20 cellular contexts compared by ENCODE assay signal in genomic region chr17:35299108-35299507, GRCh38. TPM values are rescaled to one million over a fixed set of nuclear protein-coding genes. Genes with fewer than 3 reads are reported as not detected.
DNase-seq lines count a peak whose midpoint lies in the region; ATAC-seq, FAIRE-seq and TF ChIP-seq lines count a peak whose summit lies in the region.
"Had no signal": no experiment of that assay in that cellular context is flagged by ENCODE, and none has a peak within 500 bp of the region (broad histone marks: within the 10 kb centered on the region; RNA-seq: fewer than 3 reads in every experiment).

No MANE protein-coding gene starts in this region.

- peak; percentile 4 for DNase-seq in GDM1 (lab: John Stamatoyannopoulos, UW)
- DNase-seq in PC-3, result peak; percentile 81
- DNase-seq in keratinocyte (ENCODE audit: low read depth, low spot score), result peak; percentile 32
- peak; percentile 28 for DNase-seq in small intestine
- DNase-seq in naive thymus-derived CD4-positive, alpha-beta T cell, result no peak
- DNase-seq in stimulated activated CD4-positive, alpha-beta T cell treated with anti-CD3 and anti-CD28 coated beads, Interleukin-2, amount 100 ng/mL, for 24 hours, result no peak
- DNase-seq: activated CD4-positive, alpha-beta T cell treated with anti-CD3 and anti-CD28 coated beads for 36 hours; activated CD8-positive, alpha-beta memory T cell treated with anti-CD3 and anti-CD28 coated beads, Interleukin-2, amount 50 U/mL, for 48 hours; aorta; gastrocnemius medialis; HFFc6; left ventricle myocardium inferior; NCI-H1694; NCI-H510A treated with DMSO at 0.1 percent for 48 hours; ovary; T1000 had no signal

- H3K36me3 Mint-ChIP-seq in naive thymus-derived CD4-positive, alpha-beta T cell, result peaks cover 8 to 51% (median 21%) of the 10 kb centered on the region in 5 donors

- TF ChIP-seq CTCF in PC-3 (conservative IDR thresholded peaks at IDR 0.05; ENCODE audit: low read depth, low read length) (no peak), keratinocyte (optimal IDR thresholded peaks at IDR 0.05 in 1 of 3, IDR thresholded peaks at IDR 0.05 in 1 of 3, conservative IDR thresholded peaks at IDR 0.05 in 1 of 3; ENCODE audit: extremely low read depth in 1 of 3, insufficient read depth in 2 of 3, low read length in 3 of 3) (no peak)

- no peaks in the 10 kb centered on the region for H3K9me2 ChIP-seq in PC-3 (replicated peaks; ENCODE audit: low read length)

- peaks cover 10 to 45% (median 25%) of the 10 kb centered on the region in 11 donors for H3K9me3 Mint-ChIP-seq in naive thymus-derived CD4-positive, alpha-beta T cell

- H3K9ac ChIP-seq in PC-3 (ENCODE audit: low read length) (no peak overlapping the region), keratinocyte (ENCODE audit: control insufficient read depth, extremely low read depth, insufficient read depth, low read length) (no peak overlapping the region)
- H3K9ac ChIP-seq: BLaER1 treated with 17β-estradiol and CSF1 and Interleukin-3, amounts not matched to agents 10 nM and 100 nM had no signal

- H3K79me2 ChIP-seq in PC-3 (ENCODE audit: low read length) (no peaks in the 10 kb centered on the region), keratinocyte (ENCODE audit: control insufficient read depth, insufficient read depth, low read length) (no peaks in the 10 kb centered on the region)

- H4K20me1 ChIP-seq in PC-3 (ENCODE audit: low read length) (no peaks in the 10 kb centered on the region), keratinocyte (ENCODE audit: control insufficient read depth, extremely low read depth, insufficient read depth, low read length) (no peaks in the 10 kb centered on the region)
- H4K20me1 ChIP-seq: BLaER1 treated with 17β-estradiol and CSF1 and Interleukin-3, amounts not matched to agents 10 nM and 100 nM had no signal

- peaks cover 0 to 40% (median 0%) of the 10 kb centered on the region in 5 donors for H3K27me3 Mint-ChIP-seq in naive thymus-derived CD4-positive, alpha-beta T cell
- H3K27me3 Mint-ChIP-seq: activated CD4-positive, alpha-beta T cell treated with anti-CD3 and anti-CD28 coated beads for 36 hours had no signal

- H3K4me2 ChIP-seq in PC-3 (ENCODE audit: low read length), result peak overlapping the region; percentile 24
- no peak overlapping the region for H3K4me2 ChIP-seq in keratinocyte (ENCODE audit: control insufficient read depth, extremely low read depth, insufficient read depth, low read depth, low read length)
- H3K4me2 ChIP-seq: BLaER1 treated with 17β-estradiol and CSF1 and Interleukin-3, amounts not matched to agents 10 nM and 100 nM had no signal

- dilution Hi-C loops in keratinocyte (cut with MboI; ENCODE audit: extremely low pct_ligation_motif_present, low sequenced_read_pairs), result no loop called here

- 9 to 54% (median 36%) methylated on average over 5 of the region's 5 CpGs for WGBS in small intestine, 3 donors

- H3F3A ChIP-seq in PC-3 (ENCODE audit: low read length, unreplicated experiment), result no peaks in the 10 kb centered on the region

- H3K9me3 ChIP-seq in PC-3 (ENCODE audit: low read length) (no peaks in the 10 kb centered on the region), keratinocyte (ENCODE audit: control insufficient read depth, low read depth, low read length) (peaks cover 3% of the 10 kb centered on the region), small intestine (ENCODE audit: control insufficient read depth, low read depth) (no peaks in the 10 kb centered on the region)
- H3K9me3 ChIP-seq in naive thymus-derived CD4-positive, alpha-beta T cell (ENCODE audit: control insufficient read depth in 2 of 3, low read length in 3 of 3), result peaks cover 0 to 3% (median 0%) of the 10 kb centered on the region in 3 experiments
- H3K9me3 ChIP-seq: gastrocnemius medialis, ovary had no signal

- CTCF ChIA-PET in PC-3 (lab: Charles Lee), result no interaction called here
- CTCF ChIA-PET in naive thymus-derived CD4-positive, alpha-beta T cell (lab: Charles Lee), result interaction anchor here (0.9 to 1.6 kb wide), 3 partner anchors 13 to 42 kb away, joined by 3 to 9 read pairs (median 6); no protein-coding TSS in a partner anchor

- POLR2A ChIA-PET in PC-3 (lab: Charles Lee; ENCODE audit: unreplicated experiment), result no interaction called here
- POLR2A ChIA-PET in naive thymus-derived CD4-positive, alpha-beta T cell (lab: Charles Lee), result interaction anchor here (0.6 to 1.6 kb wide), 4 partner anchors 9 to 286 kb away, joined by 3 to 4 read pairs (median 3); no protein-coding TSS in a partner anchor

- H3K27me3 ChIP-seq in PC-3 (ENCODE audit: low read length) (no peaks in the 10 kb centered on the region), keratinocyte (ENCODE audit: control insufficient read depth, extremely low read depth, insufficient read depth, low read length) (no peaks in the 10 kb centered on the region), small intestine (ENCODE audit: control insufficient read depth in 2 of 2, insufficient read depth in 2 of 2, low read length in 2 of 2) (no peaks in the 10 kb centered on the region)
- H3K27me3 ChIP-seq in naive thymus-derived CD4-positive, alpha-beta T cell (ENCODE audit: control insufficient read depth in 2 of 2, insufficient read depth in 2 of 2, low read length in 2 of 2), result no peaks in the 10 kb centered on the region
- H3K27me3 ChIP-seq: BLaER1 treated with 17β-estradiol and CSF1 and Interleukin-3, amounts not matched to agents 10 nM and 100 nM; gastrocnemius medialis; ovary had no signal

- H3K9me1 ChIP-seq in keratinocyte (ENCODE audit: control insufficient read depth, extremely low read depth, insufficient read depth, low read length), result no peaks in the 10 kb centered on the region

- ATAC-seq in PC-3, result peak; percentile 57; the same call in 1 of the 2 replicates
- no peak for ATAC-seq in GM21825 (IDR thresholded peaks at IDR 0.05; ENCODE audit: unreplicated experiment)
- no peak for ATAC-seq in naive thymus-derived CD4-positive, alpha-beta T cell
- ATAC-seq: activated CD4-positive, alpha-beta T cell treated with anti-CD3 and anti-CD28 coated beads for 36 hours; gastrocnemius medialis had no signal

- no TSS peak for BruUV-seq in PC-3 (replicated peaks; lab: Mats Ljungman, UMichigan)

- peak overlapping the region in 2 of 10 donors; percentile 2 to 24 for H3K4me3 Mint-ChIP-seq in naive thymus-derived CD4-positive, alpha-beta T cell
- H3K4me3 Mint-ChIP-seq: activated CD4-positive, alpha-beta T cell treated with anti-CD3 and anti-CD28 coated beads for 36 hours; HFFc6 had no signal

- peaks cover 2 to 15% (median 10%) of the 10 kb centered on the region in 7 donors for H3K4me1 Mint-ChIP-seq in naive thymus-derived CD4-positive, alpha-beta T cell

- FAIRE-seq in keratinocyte (lab: Jason Lieb, UNC) (peak; percentile 85), small intestine (lab: Jason Lieb, UNC) (no peak)
- FAIRE-seq: endometrium had no signal

- H3K27ac ChIP-seq in PC-3 (ENCODE audit: low read length), result peak overlapping the region; percentile 28; the same call in 1 of the 2 replicates
- no peak overlapping the region for H3K27ac ChIP-seq in keratinocyte (ENCODE audit: control insufficient read depth, insufficient read depth, low read length)
- H3K27ac ChIP-seq in small intestine (ENCODE audit: low read depth in 1 of 2, low read length in 1 of 2), result no peak overlapping the region
- H3K27ac ChIP-seq in naive thymus-derived CD4-positive, alpha-beta T cell (ENCODE audit: low read depth, low read length), result no peak overlapping the region
- H3K27ac ChIP-seq: BLaER1 treated with 17β-estradiol and CSF1 and Interleukin-3, amounts not matched to agents 10 nM and 100 nM; gastrocnemius medialis; left ventricle myocardium inferior; ovary; thoracic aorta had no signal

- intact Hi-C loops in PC-3 (cut with micrococcal nuclease), result no loop called here
- intact Hi-C loops in naive thymus-derived CD4-positive, alpha-beta T cell (cut with micrococcal nuclease), result no loop called here

- no peaks in the 10 kb centered on the region for H3K36me3 ChIP-seq in PC-3 (ENCODE audit: low read depth, low read length)
- H3K36me3 ChIP-seq in keratinocyte (ENCODE audit: control insufficient read depth in 2 of 2, extremely low read depth in 1 of 2, insufficient read depth in 2 of 2, low read length in 2 of 2), result no peaks in the 10 kb centered on the region
- no peaks in the 10 kb centered on the region for H3K36me3 ChIP-seq in small intestine (ENCODE audit: control insufficient read depth in 2 of 2, insufficient read depth in 2 of 2, low read length in 2 of 2)
- H3K36me3 ChIP-seq in naive thymus-derived CD4-positive, alpha-beta T cell (ENCODE audit: control insufficient read depth in 2 of 3, insufficient read depth in 3 of 3, low read length in 3 of 3), result no peaks in the 10 kb centered on the region
- H3K36me3 ChIP-seq: gastrocnemius medialis, left ventricle myocardium inferior, ovary, thoracic aorta had no signal

- H3K4me1 ChIP-seq in PC-3 (ENCODE audit: insufficient read depth, low read length) (peaks cover 10% of the 10 kb centered on the region), keratinocyte (ENCODE audit: control insufficient read depth, extremely low read depth, insufficient read depth, low read length) (no peaks in the 10 kb centered on the region), small intestine (ENCODE audit: control insufficient read depth in 2 of 2, insufficient read depth in 1 of 2, low read depth in 1 of 2, low read length in 1 of 2) (no peaks in the 10 kb centered on the region)
- H3K4me1 ChIP-seq in naive thymus-derived CD4-positive, alpha-beta T cell (ENCODE audit: control insufficient read depth in 2 of 2, insufficient read depth in 2 of 2, low read length in 2 of 2), result no peaks in the 10 kb centered on the region
- H3K4me1 ChIP-seq: BLaER1 treated with 17β-estradiol and CSF1 and Interleukin-3, amounts not matched to agents 10 nM and 100 nM; gastrocnemius medialis; left ventricle myocardium inferior had no signal

- H3K4me3 ChIP-seq in PC-3 (ENCODE audit: low read length) (no peak overlapping the region), keratinocyte (ENCODE audit: control insufficient read depth in 2 of 3, extremely low read depth in 1 of 3, insufficient read depth in 2 of 3, low read depth in 1 of 3, low read length in 3 of 3) (no peak overlapping the region), small intestine (ENCODE audit: low read depth in 1 of 2, low read length in 2 of 2) (no peak overlapping the region)
- H3K4me3 ChIP-seq in naive thymus-derived CD4-positive, alpha-beta T cell (ENCODE audit: low read length), result no peak overlapping the region
- H3K4me3 ChIP-seq: BLaER1 treated with 17β-estradiol and CSF1 and Interleukin-3, amounts not matched to agents 10 nM and 100 nM; gastrocnemius medialis; left ventricle myocardium inferior; ovary; thoracic aorta had no signal

- no peak overlapping the region for H2AFZ ChIP-seq in PC-3 (ENCODE audit: low read length)
- no peak overlapping the region for H2AFZ ChIP-seq in keratinocyte (ENCODE audit: control insufficient read depth, low read length)

- H3K27ac Mint-ChIP-seq in naive thymus-derived CD4-positive, alpha-beta T cell, result peak overlapping the region in 1 of 9 donors; percentile 16
- H3K27ac Mint-ChIP-seq: activated CD4-positive, alpha-beta T cell treated with anti-CD3 and anti-CD28 coated beads for 36 hours; HFFc6 had no signal

RNA-seq across cellular contexts. Expression of gene SLFN5, which starts 56.2 kb away (rescaled TPM):
- total RNA-seq in PC-3 (2014; rRNA removed), result 7.5 and 14.5 TPM in 2 replicates
- polyA plus RNA-seq in keratinocyte (51.4 to 101 TPM (median 79.9 TPM) in 3 replicates), small intestine (1 to 10 TPM; 2.4 to 5.8 (median 2.5) TPM)
- polyA plus RNA-seq in keratinocyte (2011; ENCODE audit: low read depth), result 38.9 TPM
- polyA plus RNA-seq in keratinocyte (2011; cell fraction: cytosol; rRNA removed), result 33.9 and 61.9 TPM in 2 replicates
- 64.9 and 82.1 TPM in 2 replicates for polyA plus RNA-seq in keratinocyte (2011; cell fraction: nucleus; rRNA removed)
- polyA plus RNA-seq in keratinocyte (2012; ENCODE audit: low replicate concordance), result 26.7 and 74.4 TPM in 2 replicates
- 53.5 to 129 TPM (median 69.1 TPM) in 3 replicates for polyA minus RNA-seq in keratinocyte
- polyA minus RNA-seq in keratinocyte (2011; cell fraction: cytosol; rRNA and poly(A)+ RNA removed), result 30.3 TPM
- polyA minus RNA-seq in keratinocyte (2011; cell fraction: nucleus; rRNA and poly(A)+ RNA removed), result 66.7 and 149 TPM in 2 replicates
- total RNA-seq in naive thymus-derived CD4-positive, alpha-beta T cell, result 100 to 1,000 TPM in 4 of 5 experiments, 10 to 100 TPM in 1; 80.0 to 199 (median 133) TPM
- polyA plus RNA-seq in naive thymus-derived CD4-positive, alpha-beta T cell, result 100 to 1,000 TPM; 103 to 169 TPM

Comparison
In these comparisons a context has a peak if more than half of its experiments do, and no peak if none do; other contexts are left out.
1. DNase-seq: peak in GDM1 (single experiment), PC-3 (single experiment), keratinocyte (single experiment) and small intestine (single experiment); none in naive thymus-derived CD4-positive, alpha-beta T cell (0 of 9) and stimulated activated CD4-positive, alpha-beta T cell treated with anti-CD3 and anti-CD28 coated beads, Interleukin-2, amount 100 ng/mL, for 24 hours (0 of 2).
2. RNA of gene SLFN5, which starts 56.2 kb away (polyA plus RNA-seq): 103 to 169 TPM in naive thymus-derived CD4-positive, alpha-beta T cell and 26.7 to 101 TPM in keratinocyte; 2.4 to 5.8 TPM in small intestine; every median in the first group is over 4 times any median in the second.